Comparison of ENCODE assay signal across 29 cellular contexts in genomic region chr10:98226508-98227144, GRCh38. TPM values are rescaled to one million over a fixed set of nuclear protein-coding genes. Genes with fewer than 3 reads are reported as not detected.
"Had no signal": no experiment of that assay in that cellular context is flagged by ENCODE, and none has a peak within 500 bp of the region (broad histone marks: within the 10 kb centered on the region; RNA-seq: fewer than 3 reads in every experiment).

No MANE protein-coding gene starts in this region.

- H3K27ac Mint-ChIP-seq: dendritic cell treated with granulocyte-macrophage colony-stimulating factor and Interleukin-4, amounts not matched to agents 40 ng/mL and 50 ng/mL, for 4 days; endodermal cell; memory B cell; natural killer cell; stimulated activated memory B cell treated with anti-CD40 and anti-IgM and Interleukin-4, amounts not matched to agents 10 μg/mL and 1 μg/mL and 100 μg/mL, for 72 hours had no signal

- H3K4me3 Mint-ChIP-seq: dendritic cell treated with granulocyte-macrophage colony-stimulating factor and Interleukin-4, amounts not matched to agents 40 ng/mL and 50 ng/mL, for 4 days; endodermal cell; memory B cell; natural killer cell; stimulated activated memory B cell treated with anti-CD40 and anti-IgM and Interleukin-4, amounts not matched to agents 10 μg/mL and 1 μg/mL and 100 μg/mL, for 72 hours had no signal

- H3K9me3 Mint-ChIP-seq: dendritic cell treated with granulocyte-macrophage colony-stimulating factor and Interleukin-4, amounts not matched to agents 40 ng/mL and 50 ng/mL, for 4 days; stimulated activated memory B cell treated with anti-CD40 and anti-IgM and Interleukin-4, amounts not matched to agents 10 μg/mL and 1 μg/mL and 100 μg/mL, for 72 hours had no signal

- H3K4me3 ChIP-seq: esophagus muscularis mucosa, gastroesophageal sphincter, heart left ventricle, hepatocyte, lung, ovary, psoas muscle, sigmoid colon, thoracic aorta, tibial nerve, upper lobe of left lung had no signal

- H3K27ac ChIP-seq: epithelial cell of prostate, esophagus muscularis mucosa, foreskin keratinocyte, gastroesophageal sphincter, heart left ventricle, hepatocyte, ovary, psoas muscle, sigmoid colon, thoracic aorta, tibial nerve, upper lobe of left lung had no signal

- FAIRE-seq: kidney, urothelium cell line had no signal

- H3K27me3 ChIP-seq: esophagus muscularis mucosa, foreskin keratinocyte, gastroesophageal sphincter, heart left ventricle, hepatocyte, ovary, sigmoid colon, tibial nerve, upper lobe of left lung had no signal

- H3K36me3 Mint-ChIP-seq: natural killer cell had no signal

- DNase-seq: effector CD8-positive, alpha-beta T cell; endodermal cell; foreskin keratinocyte; heart left ventricle; kidney; natural killer cell; occipital lobe; ovary; posterior cingulate gyrus; psoas muscle; right cardiac atrium; sigmoid colon; stimulated activated CD4-positive, alpha-beta T cell treated with anti-CD3 and anti-CD28 coated beads, Interleukin-4, amount 100 ng/mL, for 4 hours; stimulated activated naive CD8-positive, alpha-beta T cell treated with anti-CD3 and anti-CD28 coated beads, Interleukin-15, Interleukin-2, amounts not matched to agents 100 U/mL and 50 U/mL, for 24 hours; substantia nigra; upper lobe of left lung had no signal

- H3K27me3 Mint-ChIP-seq: dendritic cell treated with granulocyte-macrophage colony-stimulating factor and Interleukin-4, amounts not matched to agents 40 ng/mL and 50 ng/mL, for 4 days; memory B cell; stimulated activated memory B cell treated with anti-CD40 and anti-IgM and Interleukin-4, amounts not matched to agents 10 μg/mL and 1 μg/mL and 100 μg/mL, for 72 hours had no signal

- H3K4me1 ChIP-seq: foreskin keratinocyte, tibial nerve had no signal

- H3K4me1 Mint-ChIP-seq: endodermal cell had no signal

- H3K36me3 ChIP-seq: ovary, sigmoid colon, thoracic aorta had no signal

- H3K9me3 ChIP-seq: gastroesophageal sphincter, ovary, sigmoid colon, thoracic aorta had no signal

- ATAC-seq: foreskin keratinocyte; gastroesophageal sphincter; heart left ventricle; left lobe of liver; natural killer cell; psoas muscle; right cardiac atrium; stimulated activated memory B cell treated with anti-CD40 and anti-IgM and Interleukin-4, amounts not matched to agents 10 μg/mL and 1 μg/mL and 100 μg/mL, for 72 hours; stimulated activated naive CD8-positive, alpha-beta T cell treated with anti-CD3 and anti-CD28 coated beads, Interleukin-15, Interleukin-2, amounts not matched to agents 100 U/mL and 50 U/mL, for 24 hours had no signal

RNA-seq across cellular contexts. Expression of gene LOXL4, which starts 41.4 kb away (rescaled TPM):
- polyA plus RNA-seq: neural cell had no signal
